Comparison of ENCODE assay signal across 1 cellular context in the genomic region with DNA sequence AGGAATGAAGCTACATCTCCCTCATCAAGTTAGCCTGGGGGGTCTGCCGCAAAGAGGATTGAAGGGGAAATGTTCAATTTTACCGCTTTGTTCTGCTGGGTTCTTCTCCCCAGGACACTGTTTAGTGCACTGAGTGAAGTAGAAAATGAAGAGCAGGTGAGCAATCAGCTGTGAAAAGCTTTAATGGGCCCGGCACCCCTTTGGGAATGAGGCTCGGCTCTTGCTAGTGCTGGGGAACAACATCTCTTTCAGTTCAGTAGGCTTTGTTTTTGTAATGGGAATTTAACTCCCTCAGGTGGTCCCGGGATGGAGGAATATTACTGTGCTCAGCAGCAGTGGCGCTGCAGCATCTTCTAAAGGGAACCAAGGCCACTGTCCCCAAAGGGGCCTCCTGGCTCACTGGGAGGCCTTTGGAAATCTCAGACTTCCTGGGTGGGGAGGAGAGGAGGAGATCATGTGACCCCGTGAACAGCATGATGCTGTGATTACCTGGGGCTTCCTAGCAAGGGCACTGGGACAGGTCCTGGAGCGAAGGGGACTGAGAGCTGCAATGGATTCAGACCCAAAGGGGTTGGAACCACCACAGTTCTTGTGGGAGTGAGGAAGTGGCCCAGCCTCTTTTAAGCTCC.
TF ChIP-seq lines count a peak whose summit lies in the region.

No MANE protein-coding gene starts in this region.

TF ChIP-seq in IMR-90, 13 proteins besides CTCF, POLR2A, EP300 and RAD21 (continued from another document):
- TF ChIP-seq, protein P1, sequence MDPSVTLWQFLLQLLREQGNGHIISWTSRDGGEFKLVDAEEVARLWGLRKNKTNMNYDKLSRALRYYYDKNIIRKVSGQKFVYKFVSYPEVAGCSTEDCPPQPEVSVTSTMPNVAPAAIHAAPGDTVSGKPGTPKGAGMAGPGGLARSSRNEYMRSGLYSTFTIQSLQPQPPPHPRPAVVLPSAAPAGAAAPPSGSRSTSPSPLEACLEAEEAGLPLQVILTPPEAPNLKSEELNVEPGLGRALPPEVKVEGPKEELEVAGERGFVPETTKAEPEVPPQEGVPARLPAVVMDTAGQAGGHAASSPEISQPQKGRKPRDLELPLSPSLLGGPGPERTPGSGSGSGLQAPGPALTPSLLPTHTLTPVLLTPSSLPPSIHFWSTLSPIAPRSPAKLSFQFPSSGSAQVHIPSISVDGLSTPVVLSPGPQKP (IDR thresholded peaks at IDR 0.05; ENCODE audit: borderline replicate concordance, low read depth, low read length) = no peak
- TF ChIP-seq, protein P2, sequence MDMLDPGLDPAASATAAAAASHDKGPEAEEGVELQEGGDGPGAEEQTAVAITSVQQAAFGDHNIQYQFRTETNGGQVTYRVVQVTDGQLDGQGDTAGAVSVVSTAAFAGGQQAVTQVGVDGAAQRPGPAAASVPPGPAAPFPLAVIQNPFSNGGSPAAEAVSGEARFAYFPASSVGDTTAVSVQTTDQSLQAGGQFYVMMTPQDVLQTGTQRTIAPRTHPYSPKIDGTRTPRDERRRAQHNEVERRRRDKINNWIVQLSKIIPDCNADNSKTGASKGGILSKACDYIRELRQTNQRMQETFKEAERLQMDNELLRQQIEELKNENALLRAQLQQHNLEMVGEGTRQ (IDR thresholded peaks at IDR 0.05; ENCODE audit: low read depth, low read length) = no peak
- no peak for TF ChIP-seq SMC3 (IDR thresholded peaks at IDR 0.05; ENCODE audit: low read depth, low read length)
- TF ChIP-seq MAFK (IDR thresholded peaks at IDR 0.05; ENCODE audit: low read depth, low read length) = no peak
- no peak for TF ChIP-seq FOS (IDR thresholded peaks at IDR 0.05; ENCODE audit: low read depth, low read length)
- no peak for TF ChIP-seq RFX5 (IDR thresholded peaks at IDR 0.05; ENCODE audit: low read depth, low read length)
